ENCODE assay signal across 12 cellular contexts in genomic region chr4:122854444-122854843, GRCh38. TPM values are rescaled to one million over a fixed set of nuclear protein-coding genes. Genes with fewer than 3 reads are reported as not detected.
DNase-seq lines count a peak whose midpoint lies in the region; ATAC-seq, FAIRE-seq and TF ChIP-seq lines count a peak whose summit lies in the region.
"Had no signal": no experiment of that assay in that cellular context is flagged by ENCODE, and none has a peak within 500 bp of the region (broad histone marks: within the 10 kb centered on the region; RNA-seq: fewer than 3 reads in every experiment).

No MANE protein-coding gene starts in this region.

- no peak for FAIRE-seq in A549 (lab: Jason Lieb, UNC)
- FAIRE-seq: endometrium had no signal

- TF ChIP-seq CTCF in A549 (IDR thresholded peaks at IDR 0.05) (no peak), ascending aorta (IDR thresholded peaks at IDR 0.05) (no peak), heart right ventricle (IDR thresholded peaks at IDR 0.05) (no peak), ovary (IDR thresholded peaks at IDR 0.05) (no peak)

- WGBS in A549 (ENCODE audit: missing lambda C conversion rate) = 31% methylated on average over 6 of the region's 6 CpGs
- WGBS in heart right ventricle, 2 donors = 71 to 76% methylated on average over 6 of the region's 6 CpGs
- 15 to 33% (median 21%) methylated on average over 6 of the region's 6 CpGs for WGBS in ovary, 3 donors

- H3K36me3 ChIP-seq in ascending aorta (no peaks in the 10 kb centered on the region), heart right ventricle (no peaks in the 10 kb centered on the region), ovary (no peaks in the 10 kb centered on the region)

- H3K4me2 ChIP-seq in A549 = peak overlapping the region; percentile 81

- H3K4me1 ChIP-seq in A549 (peaks cover 89% of the 10 kb centered on the region), ascending aorta (peaks cover 14 to 44% of the 10 kb centered on the region in 2 donors), heart right ventricle (peaks cover 0 to 19% (median 0%) of the 10 kb centered on the region in 9 donors), ovary (ENCODE audit: insufficient read depth) (peaks cover 4% of the 10 kb centered on the region)

- TF ChIP-seq RAD21 in A549 (conservative IDR thresholded peaks at IDR 0.05 in 1 of 2, IDR thresholded peaks at IDR 0.05 in 1 of 2) = no peak

- POLR2A ChIA-PET in A549 (lab: Yijun Ruan, JAX) = interaction anchor here (1.0 kb wide), 1 partner anchor 9 kb away, joined by 3 read pairs; no protein-coding TSS in a partner anchor

- peak overlapping the region; percentile 63 to 77 for H3K27ac ChIP-seq in A549
- peak overlapping the region; percentile 85 to 89 for H3K27ac ChIP-seq in ascending aorta
- H3K27ac ChIP-seq in heart right ventricle = peak overlapping the region in 5 of 10 donors; percentile 1 to 46 (median 29)
- H3K27ac ChIP-seq in ovary = peak overlapping the region in 1 of 2 donors; percentile 41

- intact Hi-C loops in ascending aorta (cut with DNase I) = no loop called here
- intact Hi-C loops in heart right ventricle (cut with DNase I) = no loop called here
- intact Hi-C loops in ovary (cut with DNase I) = no loop called here

- H3K27me3 ChIP-seq in ascending aorta (no peaks in the 10 kb centered on the region), heart right ventricle (no peaks in the 10 kb centered on the region), ovary (no peaks in the 10 kb centered on the region)

- no peak for TF ChIP-seq EP300 in A549 (IDR thresholded peaks at IDR 0.05)
- TF ChIP-seq EP300 in ovary (IDR thresholded peaks at IDR 0.05) = no peak

- CTCF ChIA-PET in A549 (lab: Yijun Ruan, JAX) = interaction anchor here (0.6 to 1.3 kb wide), 5 partner anchors 9 to 96 kb away, joined by 3 to 4 read pairs (median 4); no protein-coding TSS in a partner anchor

- ATAC-seq in A549 (peak; percentile 23 to 67; a peak in 3 of 6 replicates), heart right ventricle (peak in 6 of 8 donors; percentile 10 to 43 (median 28)), HG02852 (IDR thresholded peaks at IDR 0.05; ENCODE audit: unreplicated experiment) (no peak), HG02981 (IDR thresholded peaks at IDR 0.05; ENCODE audit: unreplicated experiment) (no peak), HG03025 (IDR thresholded peaks at IDR 0.05; ENCODE audit: low FRiP score, unreplicated experiment) (no peak)
- ATAC-seq: activated T-cell treated with anti-CD3 and anti-CD28 coated beads, Interleukin-2, amount 50 U/mL, for 4 hours had no signal

- DNase-seq in A549 (ENCODE audit: low read depth in 1 of 2, low spot score in 1 of 2) (no peak), ascending aorta (ENCODE audit: low spot score in 2 of 2) (peak in 1 of 2 donors; percentile 68), heart right ventricle (peak in 1 of 2 donors; percentile 23), ovary (peak in 4 of 5 donors; percentile 15 to 35 (median 28)), GM19240 (ENCODE audit: insufficient read length, low spot score) (no peak)
- DNase-seq: activated T-cell treated with anti-CD3 and anti-CD28 coated beads, Interleukin-2, amount 50 U/mL, for 4 hours; MM.1S; T1000 had no signal

- TF ChIP-seq POLR2A in A549 (IDR thresholded peaks at IDR 0.05; ENCODE audit: low read length) = no peak
- no peak for TF ChIP-seq POLR2A in ovary (IDR thresholded peaks at IDR 0.05)

- H3K4me3 ChIP-seq in A549 = peak overlapping the region; percentile 3; the same call in 1 of the 3 replicates
- peak overlapping the region; percentile 14 to 59 for H3K4me3 ChIP-seq in ascending aorta
- H3K4me3 ChIP-seq in heart right ventricle = peak overlapping the region in 1 of 10 donors; percentile 1
- no peak overlapping the region for H3K4me3 ChIP-seq in ovary

- H3K9me3 ChIP-seq in A549 (no peaks in the 10 kb centered on the region), ascending aorta (no peaks in the 10 kb centered on the region), heart right ventricle (no peaks in the 10 kb centered on the region), ovary (no peaks in the 10 kb centered on the region)

TF ChIP-seq in A549, 52 proteins besides CTCF, POLR2A, EP300 and RAD21:
- TF ChIP-seq ESRRA (IDR thresholded peaks at IDR 0.05; ENCODE audit: borderline replicate concordance, low read length) (no peak), HOXB13 (CRISPR knock-in tag; IDR thresholded peaks at IDR 0.05; ENCODE audit: low read depth) (no peak), POLR2AphosphoS2 (conservative IDR thresholded peaks at IDR 0.05; ENCODE audit: low read length) (no peak), TP53 (CRISPR knock-in tag; IDR thresholded peaks at IDR 0.05) (no peak), NPAS2 (CRISPR knock-in tag; IDR thresholded peaks at IDR 0.05; ENCODE audit: borderline replicate concordance) (no peak), GATA3 (IDR thresholded peaks at IDR 0.05; ENCODE audit: borderline replicate concordance) (no peak), NFE2L2 (conservative IDR thresholded peaks at IDR 0.05; ENCODE audit: low read length) (no peak), CHD2 (IDR thresholded peaks at IDR 0.05; ENCODE audit: low read length, partially characterized antibody) (no peak), MAFK (IDR thresholded peaks at IDR 0.05; ENCODE audit: partially characterized antibody) (no peak), ELK1 (IDR thresholded peaks at IDR 0.05; ENCODE audit: low read depth, low read length) (no peak), FOSB (CRISPR knock-in tag; IDR thresholded peaks at IDR 0.05) (no peak), CBX8 (IDR thresholded peaks at IDR 0.05) (no peak), BHLHE40 (IDR thresholded peaks at IDR 0.05; ENCODE audit: low read depth, low read length) (no peak)
- TF ChIP-seq, protein P1, sequence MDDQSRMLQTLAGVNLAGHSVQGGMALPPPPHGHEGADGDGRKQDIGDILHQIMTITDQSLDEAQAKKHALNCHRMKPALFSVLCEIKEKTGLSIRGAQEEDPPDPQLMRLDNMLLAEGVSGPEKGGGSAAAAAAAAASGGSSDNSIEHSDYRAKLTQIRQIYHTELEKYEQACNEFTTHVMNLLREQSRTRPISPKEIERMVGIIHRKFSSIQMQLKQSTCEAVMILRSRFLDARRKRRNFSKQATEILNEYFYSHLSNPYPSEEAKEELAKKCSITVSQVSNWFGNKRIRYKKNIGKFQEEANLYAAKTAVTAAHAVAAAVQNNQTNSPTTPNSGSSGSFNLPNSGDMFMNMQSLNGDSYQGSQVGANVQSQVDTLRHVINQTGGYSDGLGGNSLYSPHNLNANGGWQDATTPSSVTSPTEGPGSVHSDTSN (IDR thresholded peaks at IDR 0.05) = no peak
- TF ChIP-seq, protein P2, sequence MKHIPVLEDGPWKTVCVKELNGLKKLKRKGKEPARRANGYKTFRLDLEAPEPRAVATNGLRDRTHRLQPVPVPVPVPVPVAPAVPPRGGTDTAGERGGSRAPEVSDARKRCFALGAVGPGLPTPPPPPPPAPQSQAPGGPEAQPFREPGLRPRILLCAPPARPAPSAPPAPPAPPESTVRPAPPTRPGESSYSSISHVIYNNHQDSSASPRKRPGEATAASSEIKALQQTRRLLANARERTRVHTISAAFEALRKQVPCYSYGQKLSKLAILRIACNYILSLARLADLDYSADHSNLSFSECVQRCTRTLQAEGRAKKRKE (CRISPR knock-in tag; IDR thresholded peaks at IDR 0.05; ENCODE audit: low read depth) = no peak

RNA-seq across cellular contexts. Expression of gene FGF2, which starts 27.8 kb away (rescaled TPM):
- polyA plus RNA-seq in A549 (2011; rRNA removed) (32.5 and 45.2 TPM in 2 replicates), A549 (2017; fragmentation: RNase III; extraction: RNeasy Plus Mini Kit Qiagen cat#74134 plus additional on column Dnase treatment) (32.4 to 35.1 TPM (median 32.9 TPM) in 3 replicates), heart right ventricle (1 to 10 TPM; 2.9 to 3.1 TPM), ovary (1 to 10 TPM; 7.4 to 9.4 TPM)
- polyA plus RNA-seq in A549 (2012; cell fraction: cytosol; rRNA removed) = 8.0 and 10.2 TPM in 2 replicates
- 5.8 and 6.5 TPM in 2 replicates for polyA plus RNA-seq in A549 (2012; cell fraction: nucleus; rRNA removed)
- polyA minus RNA-seq in A549 (2011; rRNA and poly(A)+ RNA removed) = 19.3 and 20.7 TPM in 2 replicates
- total RNA-seq in ascending aorta (20.8 TPM), heart right ventricle (1 to 10 TPM; 3.4 to 8.6 (median 6.0) TPM), ovary (10 to 100 TPM; 11.7 to 36.0 (median 31.7) TPM)

Comparison
In these comparisons a context has a peak if more than half of its experiments do, and no peak if none do; other contexts are left out.
1. ATAC-seq: peak in A549 (2 of 2) and heart right ventricle (6 of 8); none in HG02852 (single experiment), HG02981 (single experiment) and HG03025 (single experiment).
2. DNase-seq: peak in ovary (4 of 5); none in A549 (0 of 2) and GM19240 (single experiment).